32 cellular contexts compared by ENCODE assay signal in the genomic region with DNA sequence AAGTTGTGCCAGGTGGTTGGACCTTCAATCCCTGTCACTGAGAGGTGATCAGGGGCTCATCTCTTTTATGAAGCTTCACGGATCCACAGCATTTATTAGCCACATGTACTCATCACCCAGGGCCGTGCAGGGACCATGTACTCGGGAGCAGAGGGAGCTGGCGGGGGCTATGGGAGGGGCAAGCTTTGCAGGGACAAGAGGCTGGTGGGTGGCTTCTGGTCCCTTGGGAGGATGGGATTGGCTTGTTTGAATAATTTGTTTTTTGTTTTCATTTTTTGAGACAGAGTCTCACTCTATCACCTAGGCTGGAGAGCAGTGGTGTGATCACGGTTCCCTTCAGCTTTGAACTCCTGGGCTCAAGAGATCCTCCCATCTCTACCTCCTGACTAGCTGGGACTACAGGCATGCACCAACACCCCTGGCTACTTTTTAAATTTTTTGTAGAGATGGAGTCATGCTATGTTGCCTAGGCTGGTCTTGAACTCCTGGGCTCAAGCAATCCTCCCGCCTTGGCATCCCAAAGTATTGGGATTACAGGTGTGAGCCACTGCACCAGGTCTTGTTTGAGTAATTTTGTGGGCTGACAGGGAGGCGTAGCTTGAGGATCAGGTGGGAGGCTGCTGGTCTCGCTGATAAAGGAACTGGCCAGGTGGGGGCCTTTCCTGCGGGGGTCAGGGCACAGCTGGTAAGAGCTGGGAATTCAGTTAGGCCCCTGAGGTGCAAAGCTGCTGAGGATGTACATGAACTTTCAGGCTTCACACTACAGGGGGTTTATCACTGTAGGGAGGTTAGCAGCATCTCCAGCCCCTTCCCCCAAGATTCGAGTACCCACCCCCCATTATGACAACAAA.
"Had no signal": no experiment of that assay in that cellular context is flagged by ENCODE, and none has a peak within 500 bp of the region (broad histone marks: within the 10 kb centered on the region; RNA-seq: fewer than 3 reads in every experiment).

No MANE protein-coding gene starts in this region.

- H3K4me1 ChIP-seq: ascending aorta had no signal

- H3K36me3 ChIP-seq: ascending aorta, cardiac muscle cell, WERI-Rb-1 had no signal

- H3K27ac ChIP-seq: ascending aorta, cardiac muscle cell, WERI-Rb-1 had no signal

- H3K4me3 ChIP-seq: ascending aorta, cardiac muscle cell had no signal

- H3K27me3 ChIP-seq: ascending aorta, cardiac muscle cell had no signal

- DNase-seq: activated CD4-positive, alpha-beta memory T cell treated with anti-CD3 and anti-CD28 coated beads, Interleukin-2, amount 10 ng/mL, durations not matched to agents 7 days and 5 days; activated CD4-positive, alpha-beta T cell treated with anti-CD3 and anti-CD28 coated beads for 1 hour; activated CD4-positive, alpha-beta T cell treated with anti-CD3 and anti-CD28 coated beads for 36 hours; activated CD4-positive, alpha-beta T cell treated with anti-CD3 and anti-CD28 coated beads for 48 hours; activated CD4-positive, alpha-beta T cell treated with anti-CD3 and anti-CD28 coated beads, Interleukin-2, amount 10 ng/mL, durations not matched to agents 7 days and 5 days; activated CD4-positive, alpha-beta T cell treated with anti-CD3 and anti-CD28 coated beads, Interleukin-2, amount 50 U/mL, for 48 hours; activated CD4-positive, CD25-positive, alpha-beta regulatory T cell; activated CD8-positive, alpha-beta memory T cell treated with anti-CD3 and anti-CD28 coated beads, Interleukin-2, amount 10 ng/mL, durations not matched to agents 7 days and 5 days; activated CD8-positive, alpha-beta memory T cell treated with anti-CD3 and anti-CD28 coated beads, Interleukin-2, amount 50 U/mL, for 48 hours; activated CD8-positive, alpha-beta T cell treated with anti-CD3 and anti-CD28 coated beads, Interleukin-2, amount 10 ng/mL, durations not matched to agents 7 days and 5 days; activated effector memory CD4-positive, alpha-beta T cell treated with Interleukin-2 at 50 U/mL for 16 hours; activated gamma-delta T cell; activated naive CD4-positive, alpha-beta T cell treated with anti-CD3 and anti-CD28 coated beads, Interleukin-2, amount 10 ng/mL, durations not matched to agents 7 days and 5 days; activated naive CD4-positive, alpha-beta T cell treated with Interleukin-2 at 50 U/mL for 16 hours; activated naive CD8-positive, alpha-beta T cell treated with anti-CD3 and anti-CD28 coated beads, Interleukin-2, amount 10 ng/mL, durations not matched to agents 7 days and 5 days; activated naive CD8-positive, alpha-beta T cell treated with anti-CD3 and anti-CD28 coated beads, Interleukin-2, amount 50 U/mL, for 24 hours; activated T-cell treated with anti-CD3 and anti-CD28 coated beads, Interleukin-2, amount 50 U/mL, for 24 hours; activated T-cell treated with anti-CD3 and anti-CD28 coated beads, Interleukin-2, amount 50 U/mL, for 48 hours; amygdala; anterior cingulate cortex; central memory CD4-positive, alpha-beta T cell; SW 1271; T-helper 1 cell; T-helper 2 cell; T-helper 9 cell; WERI-Rb-1 had no signal

- FAIRE-seq: bronchial epithelial cell, TTC549 had no signal

- ATAC-seq: activated CD4-positive, alpha-beta T cell treated with anti-CD3 and anti-CD28 coated beads for 36 hours; activated CD4-positive, CD25-positive, alpha-beta regulatory T cell treated with anti-CD3 and anti-CD28 coated beads, Interleukin-2, amount 50 U/mL, for 24 hours; activated CD8-positive, alpha-beta memory T cell treated with anti-CD3 and anti-CD28 coated beads, Interleukin-2, amount 10 ng/mL, durations not matched to agents 7 days and 5 days; activated CD8-positive, alpha-beta T cell treated with anti-CD3 and anti-CD28 coated beads, Interleukin-2, amount 10 ng/mL, durations not matched to agents 7 days and 5 days; activated naive CD8-positive, alpha-beta T cell treated with anti-CD3 and anti-CD28 coated beads, Interleukin-2, amount 50 U/mL, for 24 hours; WTC11 had no signal
